In genomic region chr21:41460578-41461527, GRCh38 we compare ENCODE assay signal across 9 cellular contexts. TPM values are rescaled to one million over a fixed set of nuclear protein-coding genes. Genes with fewer than 3 reads are reported as not detected.
DNase-seq lines count a peak whose midpoint lies in the region; ATAC-seq and TF ChIP-seq lines count a peak whose summit lies in the region.
"Had no signal": no experiment of that assay in that cellular context is flagged by ENCODE, and none has a peak within 500 bp of the region (broad histone marks: within the 10 kb centered on the region; RNA-seq: fewer than 3 reads in every experiment).

No MANE protein-coding gene starts in this region.

- H4K20me1 ChIP-seq in PC-3 (ENCODE audit: low read length) (no peaks in the 10 kb centered on the region), osteoblast (ENCODE audit: insufficient read depth, low read length) (no peaks in the 10 kb centered on the region)

- H3K4me1 ChIP-seq in PC-3 (ENCODE audit: insufficient read depth, low read length) (0 out of 2 replicates have a peak, but pooled peaks cover 4% of the 10 kb centered on the region), osteoblast (ENCODE audit: insufficient read depth, low read length) (no peaks in the 10 kb centered on the region), thyroid gland (peaks cover 18 to 25% of the 10 kb centered on the region in 2 donors)

- H3K9me3 Mint-ChIP-seq in activated T-helper 1 cell treated with anti-CD3 and anti-CD28 coated beads, Interleukin-12 subunit alpha, Interleukin-12 subunit beta, Interleukin-2, Interleukin-4 antibody, amounts not matched to agents 30 ng/mL and 10 ng/mL and 1 ng/mL, durations not matched to agents 14 hours and 24 hours and 36 hours: peaks cover 9% of the 10 kb centered on the region

- intact Hi-C loops in PC-3 (cut with micrococcal nuclease): loop anchor here (1.0 to 2.0 kb wide), 3 partner anchors 40 to 340 kb away; no protein-coding TSS in a partner anchor
- intact Hi-C loops in activated T-helper 1 cell treated with anti-CD3 and anti-CD28 coated beads, Interleukin-12 subunit alpha, Interleukin-12 subunit beta, Interleukin-2, Interleukin-4 antibody, amounts not matched to agents 30 ng/mL and 10 ng/mL and 1 ng/mL, durations not matched to agents 14 hours and 24 hours and 36 hours (cut with micrococcal nuclease): loop anchor here (1.0 to 10.0 kb wide), 2 partner anchors 178 to 336 kb away; no protein-coding TSS in a partner anchor
- intact Hi-C loops in thyroid gland (cut with DNase I): loop anchor here (5.0 kb wide), 1 partner anchor 179 kb away; no protein-coding TSS in a partner anchor

- H3K4me3 ChIP-seq in GM06990 (replicated peaks; ENCODE audit: low read depth, low read length) (no peak overlapping the region), PC-3 (ENCODE audit: low read length) (no peak overlapping the region), osteoblast (ENCODE audit: insufficient read depth, low read length) (no peak overlapping the region), thyroid gland (replicated peaks in 1 of 3) (no peak overlapping the region)

- peak; percentile 35 for DNase-seq in GM06990 (ENCODE audit: extremely low read depth, insufficient read length)
- peak; percentile 73 for DNase-seq in PC-3
- DNase-seq in activated T-helper 1 cell treated with anti-CD3 and anti-CD28 coated beads, Interleukin-12 subunit alpha, Interleukin-12 subunit beta, Interleukin-2, Interleukin-4 antibody, amounts not matched to agents 30 ng/mL and 10 ng/mL and 1 ng/mL, durations not matched to agents 14 hours and 24 hours and 36 hours (ENCODE audit: low spot score): peak; percentile 9
- peak; percentile 62 for DNase-seq in fibroblast of the conjunctiva (ENCODE audit: low read depth)
- DNase-seq in osteoblast (ENCODE audit: insufficient read length, low spot score, missing footprints): peak; percentile 91
- DNase-seq in thyroid gland: peak; percentile 81 to 87

- no peaks in the 10 kb centered on the region for H3K27me3 ChIP-seq in GM06990 (replicated peaks; ENCODE audit: control insufficient read depth, insufficient read depth, low read length)
- no peaks in the 10 kb centered on the region for H3K27me3 ChIP-seq in PC-3 (ENCODE audit: low read length)
- no peaks in the 10 kb centered on the region for H3K27me3 ChIP-seq in osteoblast (ENCODE audit: insufficient read depth, low read length)
- no peaks in the 10 kb centered on the region for H3K27me3 ChIP-seq in thyroid gland

- no peaks in the 10 kb centered on the region for H3F3A ChIP-seq in PC-3 (ENCODE audit: low read length, unreplicated experiment)

- no peak for TF ChIP-seq POLR2A in thyroid gland (IDR thresholded peaks at IDR 0.05)

- no peak overlapping the region for H3K27ac Mint-ChIP-seq in activated T-helper 1 cell treated with anti-CD3 and anti-CD28 coated beads, Interleukin-12 subunit alpha, Interleukin-12 subunit beta, Interleukin-2, Interleukin-4 antibody, amounts not matched to agents 30 ng/mL and 10 ng/mL and 1 ng/mL, durations not matched to agents 14 hours and 24 hours and 36 hours

- POLR2A ChIA-PET in PC-3 (lab: Charles Lee; ENCODE audit: unreplicated experiment): no interaction called here

- H3K27me3 Mint-ChIP-seq in activated T-helper 1 cell treated with anti-CD3 and anti-CD28 coated beads, Interleukin-12 subunit alpha, Interleukin-12 subunit beta, Interleukin-2, Interleukin-4 antibody, amounts not matched to agents 30 ng/mL and 10 ng/mL and 1 ng/mL, durations not matched to agents 14 hours and 24 hours and 36 hours (ENCODE audit: insufficient read depth): no peaks in the 10 kb centered on the region

- H3K9me3 ChIP-seq in PC-3 (ENCODE audit: low read length) (no peaks in the 10 kb centered on the region), osteoblast (ENCODE audit: low read depth, low read length) (no peaks in the 10 kb centered on the region), thyroid gland (no peaks in the 10 kb centered on the region)

- no peaks in the 10 kb centered on the region for H3K9me2 ChIP-seq in PC-3 (replicated peaks; ENCODE audit: low read length)

- CTCF ChIA-PET in PC-3 (lab: Charles Lee): interaction anchor here (1.4 kb wide), 1 partner anchor 178 kb away, joined by 17 read pairs; no protein-coding TSS in a partner anchor

- no peak overlapping the region for H3K27ac ChIP-seq in PC-3 (ENCODE audit: low read length)
- no peak overlapping the region for H3K27ac ChIP-seq in osteoblast (ENCODE audit: low read depth, low read length)
- peak overlapping the region in 2 of 3 donors; percentile 42 to 70 for H3K27ac ChIP-seq in thyroid gland

- H3K79me2 ChIP-seq in PC-3 (ENCODE audit: low read length): no peaks in the 10 kb centered on the region
- H3K79me2 ChIP-seq in osteoblast (ENCODE audit: insufficient read depth, low read length): no peaks in the 10 kb centered on the region

- H3K4me3 Mint-ChIP-seq in activated T-helper 1 cell treated with anti-CD3 and anti-CD28 coated beads, Interleukin-12 subunit alpha, Interleukin-12 subunit beta, Interleukin-2, Interleukin-4 antibody, amounts not matched to agents 30 ng/mL and 10 ng/mL and 1 ng/mL, durations not matched to agents 14 hours and 24 hours and 36 hours: no peak overlapping the region

- H3K4me1 Mint-ChIP-seq in activated T-helper 1 cell treated with anti-CD3 and anti-CD28 coated beads, Interleukin-12 subunit alpha, Interleukin-12 subunit beta, Interleukin-2, Interleukin-4 antibody, amounts not matched to agents 30 ng/mL and 10 ng/mL and 1 ng/mL, durations not matched to agents 14 hours and 24 hours and 36 hours (ENCODE audit: low read depth): peaks cover 11% of the 10 kb centered on the region

- peak; percentile 89 for TF ChIP-seq CTCF in GM06990 (IDR thresholded peaks at IDR 0.05; ENCODE audit: insufficient read depth, low read length, poor library complexity, severe bottlenecking)
- peak; percentile 91 for TF ChIP-seq CTCF in PC-3 (conservative IDR thresholded peaks at IDR 0.05; ENCODE audit: low read depth, low read length)
- TF ChIP-seq CTCF in osteoblast (IDR thresholded peaks at IDR 0.05; ENCODE audit: extremely low read depth, low read depth, low read length): peak; percentile 80
- peak; percentile 40 to 85 (median 82) for TF ChIP-seq CTCF in thyroid gland (IDR thresholded peaks at IDR 0.05)

- H3K36me3 ChIP-seq in GM06990 (ENCODE audit: control insufficient read depth, insufficient read depth, low read length): peaks cover 25% of the 10 kb centered on the region
- peaks cover 12% of the 10 kb centered on the region; the same call in 1 of the 2 replicates for H3K36me3 ChIP-seq in PC-3 (ENCODE audit: low read depth, low read length)
- H3K36me3 ChIP-seq in osteoblast (ENCODE audit: insufficient read depth, low read length): no peaks in the 10 kb centered on the region
- H3K36me3 ChIP-seq in thyroid gland: peaks cover 4 to 15% of the 10 kb centered on the region in 2 donors

- H3K4me2 ChIP-seq in PC-3 (ENCODE audit: low read length) (peak overlapping the region; percentile 36), osteoblast (ENCODE audit: insufficient read depth, low read length) (no peak overlapping the region)

- H3K9ac ChIP-seq in PC-3 (ENCODE audit: low read length): no peak overlapping the region

- ATAC-seq in HG03045 (IDR thresholded peaks at IDR 0.05; ENCODE audit: unreplicated experiment) (peak; percentile 61), PC-3 (peak; percentile 90), HG02840 (IDR thresholded peaks at IDR 0.05; ENCODE audit: low FRiP score, unreplicated experiment) (no peak)

- peaks cover 46% of the 10 kb centered on the region for H3K36me3 Mint-ChIP-seq in activated T-helper 1 cell treated with anti-CD3 and anti-CD28 coated beads, Interleukin-12 subunit alpha, Interleukin-12 subunit beta, Interleukin-2, Interleukin-4 antibody, amounts not matched to agents 30 ng/mL and 10 ng/mL and 1 ng/mL, durations not matched to agents 14 hours and 24 hours and 36 hours (ENCODE audit: low read depth)

- H2AFZ ChIP-seq in PC-3 (ENCODE audit: low read length) (0 out of 2 replicates have a peak overlapping the region, but pooled peaks have one; percentile 10), osteoblast (ENCODE audit: low read length) (peak overlapping the region; percentile 29)

- WGBS in thyroid gland, 2 donors: 31 to 33% methylated on average over 13 to 15 of the region's 17 CpGs

- TSS peak; percentile 8 for BruUV-seq in PC-3 (replicated peaks; lab: Mats Ljungman, UMichigan)

RNA-seq across cellular contexts. Expression of gene MX1, which starts 34.8 kb away (rescaled TPM):
- total RNA-seq in PC-3 (2014; rRNA removed): 12.6 and 22.0 TPM in 2 replicates
- total RNA-seq in activated T-helper 1 cell treated with anti-CD3 and anti-CD28 coated beads, Interleukin-12 subunit alpha, Interleukin-12 subunit beta, Interleukin-2, Interleukin-4 antibody, amounts not matched to agents 30 ng/mL and 10 ng/mL and 1 ng/mL, durations not matched to agents 14 hours and 24 hours and 36 hours: 89.4 and 92.8 TPM in 2 replicates
- total RNA-seq in osteoblast: 28.3 and 33.3 TPM in 2 replicates
- total RNA-seq in thyroid gland: 10 to 100 TPM; 35.4 to 62.6 (median 51.5) TPM

RNA-seq across cellular contexts. Expression of gene TMPRSS2, which starts 47.1 kb away (rescaled TPM):
- total RNA-seq in PC-3 (2014; rRNA removed) (9.3 and 15.8 TPM in 2 replicates), osteoblast (under 0.01 TPM in 1 of 2 replicates, not detected in the other), thyroid gland (10 to 100 TPM; 14.2 to 47.3 (median 15.6) TPM)
- total RNA-seq in activated T-helper 1 cell treated with anti-CD3 and anti-CD28 coated beads, Interleukin-12 subunit alpha, Interleukin-12 subunit beta, Interleukin-2, Interleukin-4 antibody, amounts not matched to agents 30 ng/mL and 10 ng/mL and 1 ng/mL, durations not matched to agents 14 hours and 24 hours and 36 hours: not detected in 2 replicates
- total RNA-seq: frontal cortex had no signal

Comparison
In these comparisons a context has a peak if more than half of its experiments do, and no peak if none do; other contexts are left out.
1. DNase-seq: peak in every context shown above with its lines; median percentile 91 in osteoblast; 84 in thyroid gland; 73 in PC-3; 62 in fibroblast of the conjunctiva; 35 in GM06990; 9 in activated T-helper 1 cell treated with anti-CD3 and anti-CD28 coated beads, Interleukin-12 subunit alpha, Interleukin-12 subunit beta, Interleukin-2, Interleukin-4 antibody, amounts not matched to agents 30 ng/mL and 10 ng/mL and 1 ng/mL, durations not matched to agents 14 hours and 24 hours and 36 hours.
2. H3K27ac ChIP-seq: peak in thyroid gland (2 of 3); none in PC-3 (single experiment) and osteoblast (single experiment).
3. RNA of gene TMPRSS2, which starts 47.1 kb away (total RNA-seq): 14.2 to 47.3 TPM in thyroid gland and 9.3 to 15.8 TPM in PC-3; not detected in activated T-helper 1 cell treated with anti-CD3 and anti-CD28 coated beads, Interleukin-12 subunit alpha, Interleukin-12 subunit beta, Interleukin-2, Interleukin-4 antibody, amounts not matched to agents 30 ng/mL and 10 ng/mL and 1 ng/mL, durations not matched to agents 14 hours and 24 hours and 36 hours and under 0.01 TPM in osteoblast; every median in the first group is over 10 times any median in the second.
4. Peak in every context shown above with its lines, with median percentiles within 50 percentile points of each other: CTCF ChIP-seq.